In the genomic region with DNA sequence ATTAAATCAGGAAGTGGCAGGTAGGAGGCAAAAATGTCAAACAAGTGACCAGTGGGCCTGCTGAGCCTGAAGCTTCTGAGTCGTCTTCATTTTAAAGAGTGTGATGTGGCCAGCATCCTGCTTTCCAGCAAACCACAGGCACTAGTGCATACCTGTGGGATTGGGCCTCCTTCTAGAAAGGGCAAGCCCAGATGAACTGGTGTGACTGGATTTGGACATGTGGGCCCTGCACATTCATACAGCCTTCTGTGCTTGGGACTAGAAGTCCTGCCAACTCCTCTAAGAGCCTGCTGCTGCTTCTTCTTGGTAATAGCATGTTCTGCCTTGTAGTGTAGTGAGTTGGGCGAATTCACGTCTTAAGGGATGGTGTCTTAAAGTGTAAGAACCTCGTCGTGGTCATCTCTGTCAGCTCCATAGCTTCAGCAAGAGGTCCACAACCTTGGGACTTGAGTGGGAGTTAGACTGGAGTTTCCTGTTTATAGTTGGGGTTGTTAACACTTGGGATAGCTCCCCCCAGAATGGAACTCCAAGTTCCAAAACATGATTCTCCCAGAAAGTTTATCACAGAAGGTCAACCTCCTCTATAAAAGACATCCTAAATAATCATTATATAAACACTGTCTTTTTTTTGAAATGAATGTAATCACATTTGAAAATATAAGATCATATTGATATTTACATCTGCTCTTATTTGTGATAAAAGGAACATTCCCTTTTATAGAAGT, we compare ENCODE assay signal across 24 cellular contexts. TPM values are rescaled to one million over a fixed set of nuclear protein-coding genes. Genes with fewer than 3 reads are reported as not detected.
DNase-seq lines count a peak whose midpoint lies in the region; ATAC-seq and TF ChIP-seq lines count a peak whose summit lies in the region.
"Had no signal": no experiment of that assay in that cellular context is flagged by ENCODE, and none has a peak within 500 bp of the region (broad histone marks: within the 10 kb centered on the region; RNA-seq: fewer than 3 reads in every experiment).

No MANE protein-coding gene starts in this region.

- H3K4ac ChIP-seq in mesenchymal stem cell (ENCODE audit: low read depth in 1 of 2, low read length in 2 of 2): no peak overlapping the region

- H3K79me1 ChIP-seq in mesenchymal stem cell (replicated peaks; ENCODE audit: low read length, poor library complexity, severe bottlenecking): no peaks in the 10 kb centered on the region

- H4K91ac ChIP-seq in mesenchymal stem cell (ENCODE audit: low read length): no peak overlapping the region

- no peak overlapping the region for H3K4me2 ChIP-seq in mesenchymal stem cell (ENCODE audit: low read length, poor library complexity, severe bottlenecking)

- TF ChIP-seq POLR2A in sigmoid colon (IDR thresholded peaks at IDR 0.05): no peak

- no peak overlapping the region for H2AFZ ChIP-seq in mesenchymal stem cell (ENCODE audit: low read depth, low read length)

- H3K4me1 ChIP-seq in mesenchymal stem cell (ENCODE audit: control insufficient read depth, insufficient read depth, low read depth, low read length) (no peaks in the 10 kb centered on the region), sigmoid colon (no peaks in the 10 kb centered on the region)
- H3K4me1 ChIP-seq: SJSA1, suprapubic skin, vagina had no signal

- H3K18ac ChIP-seq in mesenchymal stem cell (ENCODE audit: low read depth in 1 of 2, low read length in 2 of 2): peak overlapping the region in 1 of 2 experiments; percentile 7

- ATAC-seq in HG02938 (IDR thresholded peaks at IDR 0.05; ENCODE audit: unreplicated experiment) (no peak), HG03045 (IDR thresholded peaks at IDR 0.05; ENCODE audit: unreplicated experiment) (no peak)
- ATAC-seq: activated T-cell treated with anti-CD3 and anti-CD28 coated beads, Interleukin-2, amount 50 U/mL, for 72 hours; naive thymus-derived CD4-positive, alpha-beta T cell had no signal

- DNase-seq in AG10803 (ENCODE audit: low read depth) (peak; percentile 60), HCEC 1CT (peak; percentile 43), astrocyte of the hippocampus (ENCODE audit: low read depth, low spot score) (peak; percentile 26), mesenchymal stem cell (no peak), glomerular visceral epithelial cell (ENCODE audit: extremely low spot score) (no peak), sigmoid colon (no peak)
- DNase-seq: activated CD4-positive, alpha-beta T cell treated with anti-CD3 and anti-CD28 coated beads for 48 hours; activated naive CD4-positive, alpha-beta T cell treated with anti-CD3 and anti-CD28 coated beads, Interleukin-2, amount 50 U/mL, for 16 hours; activated T-cell treated with anti-CD3 and anti-CD28 coated beads, Interleukin-2, amount 50 U/mL, for 72 hours; caudate nucleus; DND-41; head of caudate nucleus; KG1; MV-4-11; naive thymus-derived CD4-positive, alpha-beta T cell; NCI-H146; NCI-H510A treated with DMSO at 0.1 percent for 48 hours had no signal

- no peak for TF ChIP-seq CTCF in AG10803 (conservative IDR thresholded peaks at IDR 0.05; ENCODE audit: low read length)
- no peak for TF ChIP-seq CTCF in sigmoid colon (IDR thresholded peaks at IDR 0.05)

- no peaks in the 10 kb centered on the region for H3K9me3 ChIP-seq in mesenchymal stem cell (ENCODE audit: control insufficient read depth, low read length)
- no peaks in the 10 kb centered on the region for H3K9me3 ChIP-seq in sigmoid colon
- H3K9me3 ChIP-seq: BLaER1, SJSA1, suprapubic skin, vagina had no signal

- H2AK5ac ChIP-seq in mesenchymal stem cell (ENCODE audit: low read length, severe bottlenecking): no peak overlapping the region

- H4K8ac ChIP-seq in mesenchymal stem cell (ENCODE audit: low read length): no peak overlapping the region

- H3K4me3 ChIP-seq in AG10803 (ENCODE audit: low read length) (no peak overlapping the region), mesenchymal stem cell (ENCODE audit: insufficient read depth in 1 of 2, low read depth in 1 of 2, low read length in 2 of 2) (no peak overlapping the region), sigmoid colon (no peak overlapping the region)
- H3K4me3 ChIP-seq: BLaER1, SJSA1, suprapubic skin, vagina had no signal

- H2BK15ac ChIP-seq in mesenchymal stem cell (ENCODE audit: low read depth, poor library complexity, severe bottlenecking): no peak overlapping the region

- H3K27me3 ChIP-seq in mesenchymal stem cell (ENCODE audit: control insufficient read depth in 1 of 2, insufficient read depth in 1 of 2, low read length in 2 of 2): peaks cover 0 to 3% of the 10 kb centered on the region in 2 experiments
- no peaks in the 10 kb centered on the region for H3K27me3 ChIP-seq in sigmoid colon
- H3K27me3 ChIP-seq: BLaER1, SJSA1, suprapubic skin, vagina had no signal

- H3K9ac ChIP-seq in mesenchymal stem cell (ENCODE audit: low read length): no peak overlapping the region
- H3K9ac ChIP-seq: BLaER1 had no signal

- H3K27ac ChIP-seq in mesenchymal stem cell (ENCODE audit: low read length, poor library complexity, severe bottlenecking): no peak overlapping the region
- no peak overlapping the region for H3K27ac ChIP-seq in sigmoid colon
- H3K27ac ChIP-seq: BLaER1, SJSA1, suprapubic skin, vagina had no signal

- intact Hi-C loops in sigmoid colon (cut with DNase I): no loop called here

- no peak overlapping the region for H2BK120ac ChIP-seq in mesenchymal stem cell (ENCODE audit: low read depth, low read length)

- no peak overlapping the region for H2BK5ac ChIP-seq in mesenchymal stem cell (ENCODE audit: low read depth, low read length, poor library complexity, severe bottlenecking)

- TF ChIP-seq EP300 in sigmoid colon (IDR thresholded peaks at IDR 0.05): no peak

- H2BK12ac ChIP-seq in mesenchymal stem cell (ENCODE audit: low read length in 2 of 2): peak overlapping the region; percentile 3 to 24

- 81% methylated on average over 5 of the region's 5 CpGs for WGBS in mesenchymal stem cell
- WGBS in sigmoid colon, 2 donors: 80 to 91% methylated on average over 5 of the region's 5 CpGs

- no peak overlapping the region for H3K14ac ChIP-seq in mesenchymal stem cell (ENCODE audit: low read length in 2 of 2)

- no peak overlapping the region for H3K23ac ChIP-seq in mesenchymal stem cell (ENCODE audit: low read length in 2 of 2)

- H3K36me3 ChIP-seq in mesenchymal stem cell (ENCODE audit: control insufficient read depth in 1 of 2, insufficient read depth in 2 of 2, low read depth in 1 of 2, low read length in 2 of 2) (peaks cover 0 to 79% of the 10 kb centered on the region in 2 experiments), sigmoid colon (no peaks in the 10 kb centered on the region)
- H3K36me3 ChIP-seq: BLaER1, SJSA1, suprapubic skin, vagina had no signal

RNA-seq across cellular contexts. Expression of a gene that starts 11.2 kb away (rescaled TPM):
- 1.4 TPM for polyA plus RNA-seq in mesenchymal stem cell (2013, experiment 1 of 2)
- polyA plus RNA-seq in mesenchymal stem cell (2013, experiment 2 of 2): 1.5 TPM
- total RNA-seq in sigmoid colon: 1 to 10 TPM; 1.1 to 3.1 (median 2.3) TPM
- polyA plus RNA-seq in sigmoid colon: under 1 TPM in 2 of 3 donors, not detected in 1; 0.51 to 0.60 TPM
- total RNA-seq: activated CD8-positive, alpha-beta memory T cell treated with anti-CD3 and anti-CD28 coated beads for 36 hours had no signal
- polyA plus RNA-seq: naive thymus-derived CD4-positive, alpha-beta T cell had no signal

Comparison
In these comparisons a context has a peak if more than half of its experiments do, and no peak if none do; other contexts are left out.
1. DNase-seq: peak in AG10803 (single experiment), HCEC 1CT (single experiment) and astrocyte of the hippocampus (single experiment); none in mesenchymal stem cell (single experiment), glomerular visceral epithelial cell (single experiment) and sigmoid colon (single experiment).